Comparison of ENCODE assay signal across 9 cellular contexts in the genomic region with DNA sequence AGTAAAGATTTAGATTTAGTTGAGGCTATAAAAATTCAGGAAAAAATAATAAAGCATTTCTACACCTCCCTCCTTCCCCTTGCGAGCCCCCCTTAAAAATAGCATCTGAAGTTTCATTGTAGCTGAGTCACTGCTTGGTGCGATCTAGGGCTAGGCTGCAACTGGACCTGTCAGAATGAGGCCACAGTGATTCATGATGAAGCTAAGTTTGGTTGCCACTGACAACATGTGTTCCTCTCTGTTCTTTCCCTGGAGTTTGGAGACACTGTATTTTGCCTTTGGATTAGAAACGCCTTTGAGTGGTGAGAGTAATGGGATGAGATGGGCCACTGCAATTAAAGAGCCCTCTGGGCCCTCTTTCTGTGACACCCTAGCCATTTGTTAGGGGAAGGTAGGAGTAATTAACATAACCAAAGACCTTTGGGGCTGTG.
DNase-seq lines count a peak whose midpoint lies in the region; ATAC-seq, FAIRE-seq and TF ChIP-seq lines count a peak whose summit lies in the region.
"Had no signal": no experiment of that assay in that cellular context is flagged by ENCODE, and none has a peak within 500 bp of the region (broad histone marks: within the 10 kb centered on the region; RNA-seq: fewer than 3 reads in every experiment).

No MANE protein-coding gene starts in this region.

- peaks cover 61% of the 10 kb centered on the region for H3K4me1 Mint-ChIP-seq in nephron progenitor cell
- H3K4me1 Mint-ChIP-seq in T-cell: peaks cover 43 to 47% (median 43%) of the 10 kb centered on the region in 3 donors

- H3K27ac Mint-ChIP-seq in nephron progenitor cell (peak overlapping the region; percentile 9), T-cell (no peak overlapping the region)

- no peaks in the 10 kb centered on the region for H3K9me3 Mint-ChIP-seq in nephron progenitor cell
- H3K9me3 Mint-ChIP-seq in T-cell: no peaks in the 10 kb centered on the region

- no peak overlapping the region for H2AFZ ChIP-seq in endothelial cell of umbilical vein (ENCODE audit: low read depth, low read length)

- H3K36me3 Mint-ChIP-seq in nephron progenitor cell (ENCODE audit: low read depth): no peaks in the 10 kb centered on the region
- H3K36me3 Mint-ChIP-seq in T-cell: peaks cover 8% of the 10 kb centered on the region

- H3K4me3 Mint-ChIP-seq in nephron progenitor cell (peak overlapping the region; percentile 31), T-cell (peak overlapping the region in 1 of 3 donors; percentile 66)

- dilution Hi-C loops in endothelial cell of umbilical vein (cut with MboI; ENCODE audit: extremely low pct_ligation_motif_present, low sequenced_read_pairs): no loop called here

- BruUV-seq in endothelial cell of umbilical vein (replicated peaks; lab: Mats Ljungman, UMichigan): no TSS peak

- no peaks in the 10 kb centered on the region for H3K9me1 ChIP-seq in endothelial cell of umbilical vein (replicated peaks; ENCODE audit: control insufficient read depth, extremely low read depth, insufficient read depth, low read length)

- H3K4me1 ChIP-seq in endothelial cell of umbilical vein (ENCODE audit: control insufficient read depth, extremely low read depth, insufficient read depth, low read length): no peaks in the 10 kb centered on the region
- H3K4me1 ChIP-seq: colonic mucosa had no signal

- H3K27me3 ChIP-seq in BJ (ENCODE audit: control insufficient read depth, insufficient read depth, low read length) (no peaks in the 10 kb centered on the region), endothelial cell of umbilical vein (ENCODE audit: control insufficient read depth in 2 of 2, insufficient read depth in 2 of 2, low read length in 2 of 2) (no peaks in the 10 kb centered on the region)
- H3K27me3 ChIP-seq: colonic mucosa had no signal

- H3K36me3 ChIP-seq in BJ (ENCODE audit: control insufficient read depth, insufficient read depth, low read length) (no peaks in the 10 kb centered on the region), endothelial cell of umbilical vein (ENCODE audit: control insufficient read depth in 2 of 2, extremely low read depth in 1 of 2, insufficient read depth in 2 of 2, low read length in 2 of 2) (no peaks in the 10 kb centered on the region)
- H3K36me3 ChIP-seq: colonic mucosa had no signal

- H4K20me1 ChIP-seq in endothelial cell of umbilical vein (replicated peaks; ENCODE audit: control insufficient read depth, extremely low read depth, insufficient read depth, low read length): no peaks in the 10 kb centered on the region

- POLR2A ChIA-PET in BJ (lab: Charles Lee) (no interaction called here), endothelial cell of umbilical vein (lab: Charles Lee) (no interaction called here), T-cell (lab: Charles Lee) (no interaction called here)

- no peak for FAIRE-seq in endothelial cell of umbilical vein (lab: Jason Lieb, UNC)

- H3K79me2 ChIP-seq in endothelial cell of umbilical vein (ENCODE audit: control insufficient read depth, insufficient read depth, low read length): no peaks in the 10 kb centered on the region

- intact Hi-C loops in endothelial cell of umbilical vein (cut with micrococcal nuclease): loop anchor here (5.0 kb wide), 1 partner anchor 200 kb away; no protein-coding TSS in a partner anchor

- ATAC-seq in T-cell (replicated peaks in 1 of 4): no peak

- H3K9me3 ChIP-seq in endothelial cell of umbilical vein (replicated peaks; ENCODE audit: control insufficient read depth, insufficient read depth, low read length): no peaks in the 10 kb centered on the region
- H3K9me3 ChIP-seq: colonic mucosa had no signal

- CTCF ChIA-PET in BJ (lab: Yijun Ruan, JAX) (interaction anchor here (0.6 to 0.8 kb wide), 3 partner anchors 10 to 201 kb away, joined by 3 to 5 read pairs (median 5); no protein-coding TSS in a partner anchor), endothelial cell of umbilical vein (lab: Charles Lee) (interaction anchor here (0.7 to 2.0 kb wide), 2 partner anchors 9 to 202 kb away, joined by 3 to 8 read pairs; no protein-coding TSS in a partner anchor), T-cell (lab: Charles Lee) (interaction anchor here in 1 of 2 donors (0.6 kb wide), 1 partner anchor 271 kb away, joined by 3 read pairs; no protein-coding TSS in a partner anchor)

- no peak overlapping the region for H3K27ac ChIP-seq in endothelial cell of umbilical vein (ENCODE audit: insufficient read depth, low read depth, low read length)
- H3K27ac ChIP-seq: colonic mucosa had no signal

- peak; percentile 67 for DNase-seq in BJ (ENCODE audit: low read depth)
- DNase-seq in MV-4-11 (lab: John Stamatoyannopoulos, UW): peak; percentile 82
- no peak for DNase-seq in endothelial cell of umbilical vein (ENCODE audit: low read depth, low spot score)
- DNase-seq in nephron progenitor cell: no peak
- DNase-seq in NCI-H1105 treated with DMSO at 0.1 percent for 48 hours (lab: John Stamatoyannopoulos, UW): no peak
- DNase-seq in T-cell: no peak
- DNase-seq in NCI-H1092 (lab: John Stamatoyannopoulos, UW): no peak
- DNase-seq in RPMI8226: no peak
- DNase-seq: colonic mucosa had no signal

- no peak overlapping the region for H3K9ac ChIP-seq in endothelial cell of umbilical vein (replicated peaks; ENCODE audit: extremely low read depth, insufficient read depth, low read length)

- H3K4me3 ChIP-seq in BJ (ENCODE audit: low read depth, low read length) (no peak overlapping the region), endothelial cell of umbilical vein (replicated peaks in 1 of 3; ENCODE audit: insufficient read depth in 1 of 3, low read depth in 1 of 3, low read length in 3 of 3) (no peak overlapping the region)
- H3K4me3 ChIP-seq: colonic mucosa had no signal

- H3K27me3 Mint-ChIP-seq in nephron progenitor cell (ENCODE audit: low read depth, poor library complexity): peaks cover 13% of the 10 kb centered on the region
- H3K27me3 Mint-ChIP-seq in T-cell: no peaks in the 10 kb centered on the region

- TF ChIP-seq POLR2A in endothelial cell of umbilical vein (IDR thresholded peaks at IDR 0.05; ENCODE audit: low read depth, low read length): no peak

- TF ChIP-seq CTCF in BJ (IDR thresholded peaks at IDR 0.05; ENCODE audit: insufficient read depth, low read depth, low read length): no peak
- no peak for TF ChIP-seq CTCF in endothelial cell of umbilical vein (IDR thresholded peaks at IDR 0.05; ENCODE audit: extremely low read depth in 1 of 2, insufficient read depth in 1 of 2, low read depth in 1 of 2, low read length in 2 of 2)
- TF ChIP-seq CTCF in nephron progenitor cell (IDR thresholded peaks at IDR 0.05): no peak

- no peak overlapping the region for H3K4me2 ChIP-seq in endothelial cell of umbilical vein (ENCODE audit: insufficient read depth, low read length)

TF ChIP-seq in endothelial cell of umbilical vein, 7 proteins besides CTCF, POLR2A, EP300 and RAD21:
- TF ChIP-seq EZH2 (IDR thresholded peaks at IDR 0.05; ENCODE audit: borderline replicate concordance, low read depth, low read length, severe bottlenecking): no peak
- no peak for TF ChIP-seq MYC (IDR thresholded peaks at IDR 0.05; ENCODE audit: low read depth, low read length)
- peak; percentile 13 for TF ChIP-seq FOS (IDR thresholded peaks at IDR 0.05; ENCODE audit: borderline replicate concordance, insufficient read depth, low read length)

Comparison
In these comparisons a context has a peak if more than half of its experiments do, and no peak if none do; other contexts are left out.
1. DNase-seq: peak in BJ (single experiment) and MV-4-11 (single experiment); none in endothelial cell of umbilical vein (single experiment), nephron progenitor cell (single experiment), NCI-H1105 treated with DMSO at 0.1 percent for 48 hours (single experiment), T-cell (0 of 34), NCI-H1092 (single experiment) and RPMI8226 (single experiment).